ENCODE assay signal across 20 cellular contexts in the genomic region with DNA sequence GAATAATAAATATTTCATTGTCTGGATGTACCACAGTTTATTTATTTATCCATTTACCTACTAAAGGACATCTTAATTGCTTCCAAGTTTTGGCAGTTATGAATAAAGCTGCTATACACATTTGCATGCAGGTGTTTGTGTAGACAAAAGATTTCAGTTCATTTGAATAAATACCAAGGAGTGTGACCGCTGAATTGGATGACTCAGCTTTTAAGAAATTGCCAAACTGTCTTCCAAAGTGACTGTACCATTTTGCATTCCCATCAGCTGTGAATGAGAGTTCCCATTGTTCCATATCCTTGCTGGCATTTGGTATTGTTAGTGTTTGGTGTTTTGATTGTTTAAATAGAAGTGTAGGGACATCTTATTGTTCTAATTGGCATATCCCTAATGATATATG. TPM values are rescaled to one million over a fixed set of nuclear protein-coding genes. Genes with fewer than 3 reads are reported as not detected.
DNase-seq lines count a peak whose midpoint lies in the region; FAIRE-seq and TF ChIP-seq lines count a peak whose summit lies in the region.
"Had no signal": no experiment of that assay in that cellular context is flagged by ENCODE, and none has a peak within 500 bp of the region (broad histone marks: within the 10 kb centered on the region; RNA-seq: fewer than 3 reads in every experiment).

No MANE protein-coding gene starts in this region.

- H3K9ac ChIP-seq in trophoblast cell (ENCODE audit: low read length) (no peak overlapping the region), H9 (ENCODE audit: extremely low read depth, insufficient read length, low read length) (no peak overlapping the region)
- H3K9ac ChIP-seq: neural progenitor cell had no signal

- H3K4me2 ChIP-seq in trophoblast cell (ENCODE audit: low read length) (no peak overlapping the region), H9 (ENCODE audit: insufficient read depth, insufficient read length, low read length) (no peak overlapping the region)
- H3K4me2 ChIP-seq: neural progenitor cell had no signal

- TF ChIP-seq CTCF in H9 (conservative IDR thresholded peaks at IDR 0.05) = no peak

- H2AK5ac ChIP-seq in trophoblast cell (ENCODE audit: low read length) = no peak overlapping the region
- no peak overlapping the region for H2AK5ac ChIP-seq in H9 (ENCODE audit: insufficient read length, low read length)

- H3K9me3 ChIP-seq in trophoblast cell (ENCODE audit: insufficient read depth, low read depth, low read length) (no peaks in the 10 kb centered on the region), H9 (ENCODE audit: control insufficient read depth, low read depth, low read length) (no peaks in the 10 kb centered on the region)
- H3K9me3 ChIP-seq: right atrium auricular region, SJSA1, testis had no signal

- no peak overlapping the region for H2BK5ac ChIP-seq in trophoblast cell (ENCODE audit: low read depth, low read length, poor library complexity)
- H2BK5ac ChIP-seq in H9 (ENCODE audit: insufficient read length, low read length) = no peak overlapping the region

- H2BK20ac ChIP-seq in H9 (ENCODE audit: low read depth, low read length, poor library complexity, severe bottlenecking) = no peak overlapping the region

- no peaks in the 10 kb centered on the region for H3K36me3 ChIP-seq in trophoblast cell (ENCODE audit: control insufficient read depth in 1 of 2, insufficient read depth in 2 of 2, low read length in 2 of 2)
- H3K36me3 ChIP-seq: neural progenitor cell, right atrium auricular region, SJSA1 had no signal

- H3K4me1 ChIP-seq in trophoblast cell (ENCODE audit: control insufficient read depth in 1 of 2, insufficient read depth in 2 of 2, low read length in 2 of 2) = no peaks in the 10 kb centered on the region
- no peaks in the 10 kb centered on the region for H3K4me1 ChIP-seq in H9 (ENCODE audit: insufficient read depth, low read length)
- H3K4me1 ChIP-seq: neural progenitor cell, right atrium auricular region, testis had no signal

- H3K14ac ChIP-seq in trophoblast cell (ENCODE audit: low read length) (no peak overlapping the region), H9 (ENCODE audit: insufficient read depth, low read length) (no peak overlapping the region)

- H3K79me1 ChIP-seq in trophoblast cell (ENCODE audit: low read length) (no peaks in the 10 kb centered on the region), H9 (ENCODE audit: insufficient read depth, low read depth, low read length, poor library complexity, severe bottlenecking) (no peaks in the 10 kb centered on the region)

- TF ChIP-seq POLR2A in H54 (IDR thresholded peaks at IDR 0.05; ENCODE audit: low read depth, low read length) = no peak

- no peak overlapping the region for H4K5ac ChIP-seq in H9 (ENCODE audit: insufficient read length, low read depth, low read length)

- no peak overlapping the region for H2BK12ac ChIP-seq in trophoblast cell (ENCODE audit: low read length)
- no peak overlapping the region for H2BK12ac ChIP-seq in H9 (ENCODE audit: insufficient read length, low read depth, low read length)

- H3T11ph ChIP-seq in H9 (ENCODE audit: low read length) = no peak overlapping the region

- H3K36me3 Mint-ChIP-seq in H9 (ENCODE audit: insufficient read depth in 1 of 3, low read depth in 3 of 3) = no peaks in the 10 kb centered on the region; a peak in 1 of 7 replicates
- H3K36me3 Mint-ChIP-seq: activated naive CD4-positive, alpha-beta T cell treated with anti-CD3 and anti-CD28 coated beads, Interleukin-2, amount 50 U/mL, for 72 hours; neural progenitor cell had no signal

- no peaks in the 10 kb centered on the region for H3K23me2 ChIP-seq in H9 (ENCODE audit: insufficient read length, low read depth, low read length, poor library complexity, severe bottlenecking)

- H3K27me3 Mint-ChIP-seq in H9 (ENCODE audit: low read depth) = no peaks in the 10 kb centered on the region

- H4K8ac ChIP-seq in trophoblast cell (ENCODE audit: low read depth, low read length) (no peak overlapping the region), H9 (replicated peaks; ENCODE audit: insufficient read length, low read depth, low read length) (no peak overlapping the region)

- DNase-seq in H54 (ENCODE audit: insufficient read length, low spot score) (no peak), NCI-H526 treated with DMSO at 0.1 percent for 48 hours (lab: John Stamatoyannopoulos, UW) (peak; percentile 58), dermis blood vessel endothelial cell (peak; percentile 37), trophoblast cell (peak; percentile 12 to 66), H9 (no peak), NCI-H1694 (lab: John Stamatoyannopoulos, UW) (no peak), LoVo (ENCODE audit: low spot score) (no peak)
- DNase-seq: activated CD4-positive, alpha-beta T cell treated with anti-CD3 and anti-CD28 coated beads, Interleukin-2, amount 50 U/mL, for 1 hour; cerebellar nuclear complex; head of caudate nucleus; kidney; stimulated activated CD4-positive, alpha-beta T cell treated with anti-CD3 and anti-CD28 coated beads, Interleukin-2, amount 100 ng/mL, for 48 hours; stimulated activated CD8-positive, alpha-beta memory T cell treated with anti-CD3 and anti-CD28 coated beads, Interleukin-4, amount 100 ng/mL, for 48 hours; testis had no signal

- no CpG with 5 or more reads among the region's 1 CpG for WGBS in trophoblast cell (ENCODE audit: extremely low coverage, insufficient coverage, insufficient read length)
- WGBS in H9 (ENCODE audit: extremely low coverage, insufficient read length, low lambda C conversion rate) = no CpG with 5 or more reads among the region's 1 CpG

- H3K18ac ChIP-seq in trophoblast cell (ENCODE audit: low read length) (no peak overlapping the region), H9 (ENCODE audit: insufficient read length, low read depth, low read length) (no peak overlapping the region)

- H3K27ac ChIP-seq in trophoblast cell (ENCODE audit: low read depth, low read length) (no peak overlapping the region), H9 (ENCODE audit: insufficient read length, low read depth, low read length) (no peak overlapping the region)
- H3K27ac ChIP-seq: C4-2B, neural progenitor cell, right atrium auricular region, SJSA1, testis had no signal

- peak; percentile 74 for FAIRE-seq in H54 (lab: Jason Lieb, UNC)
- FAIRE-seq: endometrium, kidney had no signal

- H4K91ac ChIP-seq in trophoblast cell (ENCODE audit: low read depth, low read length) (no peak overlapping the region), H9 (ENCODE audit: insufficient read length, low read depth, low read length) (no peak overlapping the region)

- no peaks in the 10 kb centered on the region for H4K20me1 ChIP-seq in H9 (ENCODE audit: control insufficient read depth, insufficient read depth, insufficient read length)

- no peak overlapping the region for H4K12ac ChIP-seq in trophoblast cell (ENCODE audit: low read depth, low read length)

- H3K27me3 ChIP-seq in trophoblast cell (ENCODE audit: insufficient read depth, low read length) = no peaks in the 10 kb centered on the region
- no peaks in the 10 kb centered on the region for H3K27me3 ChIP-seq in H9 (ENCODE audit: insufficient read depth, low read length)
- H3K27me3 ChIP-seq: neural progenitor cell, right atrium auricular region, SJSA1, testis had no signal

- H3K56ac ChIP-seq in H9 (ENCODE audit: insufficient read length, low read depth, low read length) = no peak overlapping the region

- H3K4me1 Mint-ChIP-seq in H9 = peaks cover 7 to 11% of the 10 kb centered on the region in 2 experiments; a peak in 3 of 4 replicates
- H3K4me1 Mint-ChIP-seq: neural progenitor cell had no signal

- H3K4ac ChIP-seq in trophoblast cell (ENCODE audit: low read depth, low read length) (no peak overlapping the region), H9 (ENCODE audit: low read depth, low read length) (no peak overlapping the region)

- H3K9me3 Mint-ChIP-seq in H9 = no peaks in the 10 kb centered on the region
- H3K9me3 Mint-ChIP-seq: activated naive CD4-positive, alpha-beta T cell treated with anti-CD3 and anti-CD28 coated beads, Interleukin-2, amount 50 U/mL, for 72 hours; neural progenitor cell had no signal

- no peak overlapping the region for H2AFZ ChIP-seq in trophoblast cell (ENCODE audit: insufficient read depth, low read length, poor library complexity)
- no peak overlapping the region for H2AFZ ChIP-seq in H9 (ENCODE audit: low read length)
- H2AFZ ChIP-seq: neural progenitor cell had no signal

- H2BK120ac ChIP-seq in trophoblast cell (ENCODE audit: insufficient read depth, low read length, poor library complexity) (no peak overlapping the region), H9 (ENCODE audit: low read depth, low read length, poor library complexity, severe bottlenecking) (no peak overlapping the region)

- no peak overlapping the region for H3K4me3 ChIP-seq in trophoblast cell (ENCODE audit: low read depth, low read length)
- H3K4me3 ChIP-seq: neural progenitor cell, right atrium auricular region, SJSA1, testis had no signal

- peak overlapping the region in 1 of 3 experiments; percentile 51; a peak in 1 of 7 replicates for H3K27ac Mint-ChIP-seq in H9
- H3K27ac Mint-ChIP-seq: activated naive CD4-positive, alpha-beta T cell treated with anti-CD3 and anti-CD28 coated beads, Interleukin-2, amount 50 U/mL, for 72 hours; neural progenitor cell had no signal

- H3K4me3 Mint-ChIP-seq in H9 = no peak overlapping the region
- H3K4me3 Mint-ChIP-seq: neural progenitor cell had no signal

- no peak overlapping the region for H3K23ac ChIP-seq in trophoblast cell (ENCODE audit: low read length)
- no peak overlapping the region for H3K23ac ChIP-seq in H9 (ENCODE audit: insufficient read length, low read depth, low read length)

- no peak overlapping the region for H2BK15ac ChIP-seq in H9 (ENCODE audit: low read depth, low read length)

- H3K79me2 ChIP-seq in trophoblast cell (ENCODE audit: control insufficient read depth, insufficient read depth, low read length, poor library complexity) (no peaks in the 10 kb centered on the region), H9 (ENCODE audit: insufficient read depth, low read length) (no peaks in the 10 kb centered on the region)

RNA-seq across cellular contexts. Expression of gene FMNL2, which starts 36.2 kb away (rescaled TPM):
- total RNA-seq in dermis blood vessel endothelial cell = 44.4 and 60.6 TPM in 2 replicates
- 89.8 and 93.7 TPM in 2 replicates for polyA plus RNA-seq in trophoblast cell (2013)
- 30.3 and 33.6 TPM in 2 replicates for total RNA-seq in H9 (2021)

Comparison
In these comparisons a context has a peak if more than half of its experiments do, and no peak if none do; other contexts are left out.
1. DNase-seq: peak in NCI-H526 treated with DMSO at 0.1 percent for 48 hours (single experiment), dermis blood vessel endothelial cell (single experiment) and trophoblast cell (2 of 2); none in H54 (single experiment), H9 (single experiment), NCI-H1694 (single experiment) and LoVo (single experiment).